Comparison of ENCODE assay signal across 8 cellular contexts in the genomic region with DNA sequence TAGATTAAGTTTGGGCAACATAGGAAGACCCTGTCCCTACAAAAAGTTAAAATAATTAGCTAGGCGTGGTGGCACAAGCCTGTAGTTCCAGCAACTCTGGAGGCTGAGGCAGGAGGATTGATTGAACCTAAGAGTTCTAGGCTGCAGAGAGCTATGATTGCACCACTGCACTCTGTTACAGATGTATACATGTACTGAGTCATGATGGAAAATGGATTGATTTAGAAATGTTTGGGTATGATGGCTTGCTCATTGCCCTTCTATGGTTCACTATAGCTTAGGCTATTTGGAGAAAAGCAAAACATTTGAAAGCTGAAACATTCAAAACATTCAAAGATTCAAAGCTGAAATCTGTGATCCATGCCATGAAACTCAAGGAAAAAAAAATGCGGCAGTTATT. TPM values are rescaled to one million over a fixed set of nuclear protein-coding genes. Genes with fewer than 3 reads are reported as not detected.
DNase-seq lines count a peak whose midpoint lies in the region; ATAC-seq, FAIRE-seq and TF ChIP-seq lines count a peak whose summit lies in the region.
"Not testable (repeated sequence)": the region's sequence is repeated elsewhere in the genome, so short reads cannot be mapped to it uniquely, and the experiment has no call there.

No MANE protein-coding gene starts in this region.

- TF ChIP-seq POLR2A in A549 (IDR thresholded peaks at IDR 0.05; ENCODE audit: low read length); H1 (IDR thresholded peaks at IDR 0.05; ENCODE audit: control extremely low read depth in 1 of 2, low read depth in 2 of 2, low read length in 2 of 2): not testable (repeated sequence)

- FAIRE-seq in A549 (lab: Jason Lieb, UNC) (peak; percentile 13), H1 (lab: Jason Lieb, UNC) (peak; percentile 24)

- not testable (repeated sequence) for H3K36me3 ChIP-seq in GM23248 (ENCODE audit: low read depth); Panc1 (ENCODE audit: control insufficient read depth, insufficient read depth, low read length); H1 (ENCODE audit: control insufficient read depth in 2 of 4, insufficient read depth in 4 of 4, low read length in 3 of 4); fibroblast of lung (ENCODE audit: control insufficient read depth, insufficient read depth, low read length)

- H4K8ac ChIP-seq in H1 (ENCODE audit: extremely low read depth, insufficient read depth, low read length), result not testable (repeated sequence)

- H3K4ac ChIP-seq in H1 (replicated peaks; ENCODE audit: insufficient read length, low read depth, low read length), result not testable (repeated sequence)

- WGBS in A549 (ENCODE audit: missing lambda C conversion rate), result 79% methylated on average over 2 of the region's 2 CpGs
- 79 to 96% methylated on average over 2 of the region's 2 CpGs for WGBS in GM23248 (ENCODE audit: low coverage in 1 of 2, low lambda C conversion rate in 2 of 2, missing lambda C conversion rate in 2 of 2), 2 experiments
- WGBS in H1 (ENCODE audit: extremely low coverage in 1 of 2, insufficient coverage in 1 of 2, insufficient read length in 1 of 2, insufficient replicate concordance in 2 of 2, low coverage in 1 of 2, low lambda C conversion rate in 2 of 2, missing lambda C conversion rate in 1 of 2), 2 experiments, result 89% methylated on average over 2 of the region's 2 CpGs; no CpG with 5 or more reads in 1 of the 2 experiments

- not testable (repeated sequence) for H3K27ac ChIP-seq in A549; GM23248; Panc1 (ENCODE audit: low read length); H1 (ENCODE audit: low read depth, low read length); fibroblast of lung (ENCODE audit: insufficient read depth, low read length)

- not testable (repeated sequence) for H2BK120ac ChIP-seq in H1 (replicated peaks; ENCODE audit: low read depth, low read length)

- not testable (repeated sequence) for H4K20me1 ChIP-seq in GM23248 (ENCODE audit: insufficient read depth); H1 (replicated peaks in 1 of 2; ENCODE audit: control insufficient read depth in 1 of 2, insufficient read depth in 2 of 2, low read length in 2 of 2); fibroblast of lung (ENCODE audit: control insufficient read depth, extremely low read depth, insufficient read depth, low read length)

- H3K23ac ChIP-seq in H1 (ENCODE audit: insufficient read length), result not testable (repeated sequence)

- not testable (repeated sequence) for H4K91ac ChIP-seq in H1 (replicated peaks; ENCODE audit: insufficient read length, low read length)

- H3K4me1 Mint-ChIP-seq in stimulated activated naive B cell treated with anti-CD40 and anti-IgM and Interleukin-4, amounts not matched to agents 10 μg/mL and 1 μg/mL and 100 μg/mL, for 72 hours, result peaks cover 12 to 13% of the 10 kb centered on the region in 2 donors

- CTCF ChIA-PET in A549 (lab: Yijun Ruan, JAX) (interaction anchor here (0.5 to 1.0 kb wide), 2 partner anchors 8 to 575 kb away, joined by 3 read pairs; no protein-coding TSS in a partner anchor), Panc1 (lab: Charles Lee) (interaction anchor here (0.6 kb wide), 1 partner anchor 345 kb away, joined by 8 read pairs; no protein-coding TSS in a partner anchor), H1 (lab: Charles Lee; ENCODE audit: partially characterized antibody) (interaction anchor here (0.9 kb wide), 1 partner anchor 169 kb away, joined by 3 read pairs; no protein-coding TSS in a partner anchor)

- not testable (repeated sequence) for H3K9me3 ChIP-seq in A549; GM23248 (ENCODE audit: low read depth); Panc1 (ENCODE audit: control insufficient read depth, insufficient read depth, low read depth, low read length); H1 (ENCODE audit: insufficient read depth in 2 of 2, low read depth in 1 of 2, low read length in 1 of 2); fibroblast of lung (ENCODE audit: control insufficient read depth, insufficient read depth, low read depth, low read length)

- not testable (repeated sequence) for H2BK15ac ChIP-seq in H1 (ENCODE audit: low read length)

- POLR2A ChIA-PET in A549 (lab: Yijun Ruan, JAX); Panc1 (lab: Charles Lee): not testable (repeated sequence)
- POLR2A ChIA-PET in H1 (lab: Charles Lee; ENCODE audit: partially characterized antibody), result interaction anchor here (0.6 kb wide), 2 partner anchors 499 to 1005 kb away, joined by 3 to 4 read pairs; no protein-coding TSS in a partner anchor

- TF ChIP-seq EP300 in A549 (IDR thresholded peaks at IDR 0.05); H1 (IDR thresholded peaks at IDR 0.05; ENCODE audit: borderline replicate concordance in 1 of 2, low read depth in 2 of 2, low read length in 2 of 2): not testable (repeated sequence)

- not testable (repeated sequence) for H3K14ac ChIP-seq in H1 (ENCODE audit: insufficient read length)

- not testable (repeated sequence) for H3K23me2 ChIP-seq in H1 (ENCODE audit: low read depth, low read length)

- H3K9me3 Mint-ChIP-seq in stimulated activated naive B cell treated with anti-CD40 and anti-IgM and Interleukin-4, amounts not matched to agents 10 μg/mL and 1 μg/mL and 100 μg/mL, for 72 hours, result peaks cover 11 to 16% of the 10 kb centered on the region in 2 donors

- peak overlapping the region; percentile 14 for H3K27ac Mint-ChIP-seq in stimulated activated naive B cell treated with anti-CD40 and anti-IgM and Interleukin-4, amounts not matched to agents 10 μg/mL and 1 μg/mL and 100 μg/mL, for 72 hours

- not testable (repeated sequence) for ATAC-seq in A549; stimulated activated naive B cell treated with anti-CD40 and anti-IgM and Interleukin-4, amounts not matched to agents 10 μg/mL and 1 μg/mL and 100 μg/mL, for 72 hours (replicated peaks)
- 0 out of 2 replicates have a peak, but pooled peaks have one; percentile 35 for ATAC-seq in Panc1

- H3K4me2 ChIP-seq in A549; GM23248 (ENCODE audit: unreplicated experiment); H1 (ENCODE audit: insufficient read depth in 1 of 2, low read depth in 2 of 2, low read length in 2 of 2): not testable (repeated sequence)
- peak overlapping the region; percentile 25 for H3K4me2 ChIP-seq in fibroblast of lung (ENCODE audit: extremely low read depth, insufficient read depth, low read length)

- H2BK12ac ChIP-seq in H1 (ENCODE audit: low read depth, low read length), result not testable (repeated sequence)

- not testable (repeated sequence) for H3K56ac ChIP-seq in H1 (replicated peaks; ENCODE audit: insufficient read length, low read depth, low read length)

- H3K27me3 ChIP-seq in GM23248 (replicated peaks; ENCODE audit: insufficient read depth); Panc1 (ENCODE audit: control insufficient read depth, insufficient read depth, low read length); H1 (replicated peaks in 1 of 4; ENCODE audit: control insufficient read depth in 3 of 4, extremely low read depth in 1 of 4, insufficient read depth in 3 of 4, low read length in 3 of 4); fibroblast of lung (ENCODE audit: control insufficient read depth, insufficient read depth, low read length): not testable (repeated sequence)

- not testable (repeated sequence) for H4K5ac ChIP-seq in H1 (ENCODE audit: insufficient read length, low read depth, low read length)

- H3K79me2 ChIP-seq in GM23248 (ENCODE audit: insufficient read depth); H1 (ENCODE audit: control insufficient read depth in 1 of 2, insufficient read depth in 2 of 2, low read length in 2 of 2); fibroblast of lung (ENCODE audit: control insufficient read depth, insufficient read depth, low read length): not testable (repeated sequence)

- not testable (repeated sequence) for H2BK5ac ChIP-seq in H1 (ENCODE audit: low read depth, low read length)

- not testable (repeated sequence) for H3K4me3 Mint-ChIP-seq in stimulated activated naive B cell treated with anti-CD40 and anti-IgM and Interleukin-4, amounts not matched to agents 10 μg/mL and 1 μg/mL and 100 μg/mL, for 72 hours

- H3K79me1 ChIP-seq in H1 (ENCODE audit: low read depth, low read length), result not testable (repeated sequence)

- H3K4me3 ChIP-seq in A549; GM23248; Panc1 (ENCODE audit: low read depth in 2 of 2, low read length in 2 of 2); H1 (ENCODE audit: extremely low read depth in 1 of 4, insufficient read depth in 2 of 4, low read depth in 3 of 4, low read length in 4 of 4); fibroblast of lung (replicated peaks in 1 of 4; ENCODE audit: control extremely low read depth in 1 of 4, insufficient read depth in 1 of 4, low read depth in 3 of 4, low read length in 4 of 4); fibroblast of villous mesenchyme (ENCODE audit: low read depth, low read length): not testable (repeated sequence)

- not testable (repeated sequence) for H3K18ac ChIP-seq in H1 (ENCODE audit: extremely low read depth, low read length)

- not testable (repeated sequence) for DNase-seq in A549 (ENCODE audit: low read depth in 1 of 2, low spot score in 1 of 2); Panc1 (ENCODE audit: low read depth, low spot score); H1 (ENCODE audit: low read depth in 1 of 2, low spot score in 2 of 2); stimulated activated naive B cell treated with anti-CD40 and anti-IgM and Interleukin-4, amounts not matched to agents 10 μg/mL and 1 μg/mL and 100 μg/mL, for 72 hours
- DNase-seq in GM23248 (peak; percentile 11), fibroblast of lung (ENCODE audit: low read depth in 2 of 2) (peak in 1 of 2 donors; percentile 27), fibroblast of villous mesenchyme (ENCODE audit: low read depth) (peak; percentile 18), iris pigment epithelial cell (ENCODE audit: low read depth) (peak; percentile 45)

- not testable (repeated sequence) for H2BK20ac ChIP-seq in H1 (ENCODE audit: low read length)

- TF ChIP-seq CTCF in A549 (IDR thresholded peaks at IDR 0.05); Panc1 (IDR thresholded peaks at IDR 0.05); H1 (IDR thresholded peaks at IDR 0.05; ENCODE audit: control extremely low read depth in 1 of 3, insufficient read depth in 1 of 3, low read depth in 1 of 3, low read length in 3 of 3); fibroblast of lung (conservative IDR thresholded peaks at IDR 0.05 in 1 of 2, IDR thresholded peaks at IDR 0.05 in 1 of 2; ENCODE audit: low read depth in 1 of 2, low read length in 2 of 2); fibroblast of villous mesenchyme (IDR thresholded peaks at IDR 0.05; ENCODE audit: insufficient read depth, low read depth, low read length): not testable (repeated sequence)

- H3K36me3 Mint-ChIP-seq in stimulated activated naive B cell treated with anti-CD40 and anti-IgM and Interleukin-4, amounts not matched to agents 10 μg/mL and 1 μg/mL and 100 μg/mL, for 72 hours, result peaks cover 5 to 14% of the 10 kb centered on the region in 2 donors

- not testable (repeated sequence) for H3K4me1 ChIP-seq in A549; GM23248 (ENCODE audit: insufficient read depth); Panc1 (ENCODE audit: control insufficient read depth, insufficient read depth, low read length); H1 (replicated peaks in 1 of 4; ENCODE audit: control insufficient read depth in 3 of 4, insufficient read depth in 4 of 4, low read length in 3 of 4); fibroblast of lung (ENCODE audit: control insufficient read depth, extremely low read depth, insufficient read depth, low read length)

- H2AFZ ChIP-seq in GM23248; H1 (ENCODE audit: low read length); fibroblast of lung (ENCODE audit: low read length): not testable (repeated sequence)

- BruUV-seq in Panc1 (replicated peaks; lab: Mats Ljungman, UMichigan), result not testable (repeated sequence)

- not testable (repeated sequence) for TF ChIP-seq RAD21 in A549 (conservative IDR thresholded peaks at IDR 0.05 in 1 of 2, IDR thresholded peaks at IDR 0.05 in 1 of 2); H1 (IDR thresholded peaks at IDR 0.05 in 1 of 2, conservative IDR thresholded peaks at IDR 0.05 in 1 of 2; ENCODE audit: low read depth in 2 of 2, low read length in 2 of 2)

- not testable (repeated sequence) for H2AK5ac ChIP-seq in H1 (ENCODE audit: low read depth, low read length)

- intact Hi-C loops in Panc1 (cut with micrococcal nuclease; ENCODE audit: unreplicated experiment), result not testable (repeated sequence)

- H3K9ac ChIP-seq in GM23248; H1 (replicated peaks in 1 of 4; ENCODE audit: extremely low read depth in 1 of 4, low read depth in 3 of 4, low read length in 3 of 4); fibroblast of lung (ENCODE audit: insufficient read depth, low read length): not testable (repeated sequence)

- in situ Hi-C loops in GM23248 (cut with MboI); Panc1 (cut with HindIII; ENCODE audit: low pct_unique_long_range_greater_than_20kb, low sequenced_read_pairs): not testable (repeated sequence)

- not testable (repeated sequence) for H3K9me2 ChIP-seq in GM23248 (ENCODE audit: insufficient read depth)

- not testable (repeated sequence) for H3K27me3 Mint-ChIP-seq in stimulated activated naive B cell treated with anti-CD40 and anti-IgM and Interleukin-4, amounts not matched to agents 10 μg/mL and 1 μg/mL and 100 μg/mL, for 72 hours

- H3F3A ChIP-seq in GM23248 (ENCODE audit: insufficient read depth), result not testable (repeated sequence)

RNA-seq across cellular contexts. Expression of a gene that starts 16.4 kb away (rescaled TPM):
- 57.1 and 101 TPM in 2 replicates for polyA plus RNA-seq in A549 (2011; rRNA removed)
- polyA plus RNA-seq in A549 (2012; cell fraction: cytosol; rRNA removed), result 41.1 and 44.5 TPM in 2 replicates
- polyA plus RNA-seq in A549 (2012; cell fraction: nucleus; rRNA removed), result 15.7 and 19.4 TPM in 2 replicates
- polyA plus RNA-seq in A549 (2017; fragmentation: RNase III; extraction: RNeasy Plus Mini Kit Qiagen cat#74134 plus additional on column Dnase treatment), result 80.2 to 97.7 TPM (median 82.7 TPM) in 3 replicates
- 9.4 and 11.1 TPM in 2 replicates for polyA minus RNA-seq in A549 (2011; rRNA and poly(A)+ RNA removed)
- total RNA-seq in GM23248 (2014; rRNA removed; shearing (Covaris generic)), result 143 and 151 TPM in 2 replicates
- 241 and 244 TPM in 2 replicates for polyA plus RNA-seq in GM23248 (2016; fragmentation: Nextera tagmentation; extraction: Ambion mirVana)
- total RNA-seq in Panc1 (2021; ENCODE audit: unreplicated experiment), result 82.8 TPM
- polyA plus RNA-seq in Panc1 (2012; ENCODE audit: insufficient read length), result 51.7 TPM
- total RNA-seq in H1 (2021; fragmentation: NEBNext Ultra II Directional; extraction: Animal tissue kit (Norgen Biotek cat#: 25700)), result 27.5 and 27.9 TPM in 2 replicates
- polyA plus RNA-seq in H1 (2011; rRNA removed), result 5.3 and 8.2 TPM in 2 replicates
- polyA plus RNA-seq in H1 (2011; cell fraction: cytosol; rRNA removed), result 16.6 TPM
- 5.1 TPM for polyA plus RNA-seq in H1 (2011; cell fraction: nucleus; rRNA removed)
- polyA plus RNA-seq in H1 (2012, experiment 1 of 2), result 14.5 to 19.9 TPM (median 15.9 TPM) in 4 replicates
- polyA plus RNA-seq in H1 (2012, experiment 2 of 2), result 2.7 TPM
- 22.8 TPM for polyA plus RNA-seq in H1 (2013, experiment 1 of 2)
- polyA plus RNA-seq in H1 (2013, experiment 2 of 2), result 22.4 TPM
- polyA minus RNA-seq in H1 (2011; rRNA and poly(A)+ RNA removed), result 3.0 and 4.3 TPM in 2 replicates
- polyA minus RNA-seq in H1 (2011; cell fraction: cytosol; rRNA and poly(A)+ RNA removed), result 18.9 TPM
- polyA minus RNA-seq in H1 (2011; cell fraction: nucleus; rRNA and poly(A)+ RNA removed), result 8.5 TPM
- total RNA-seq in fibroblast of lung, result 80.9 and 118 TPM in 2 replicates
- 146 and 172 TPM in 2 replicates for polyA plus RNA-seq in fibroblast of lung
- polyA plus RNA-seq in fibroblast of lung (2012), result 123 and 142 TPM in 2 replicates
- 6.3 and 6.8 TPM in 2 replicates for polyA minus RNA-seq in fibroblast of lung (ENCODE audit: low replicate concordance)
- total RNA-seq in fibroblast of villous mesenchyme, result 77.6 and 108 TPM in 2 replicates

RNA-seq across cellular contexts. Expression of a gene that starts 17.6 kb away (rescaled TPM):
- polyA plus RNA-seq in A549 (2011; rRNA removed), result 22.8 and 26.9 TPM in 2 replicates
- polyA plus RNA-seq in A549 (2012; cell fraction: cytosol; rRNA removed), result 9.4 and 9.7 TPM in 2 replicates
- polyA plus RNA-seq in A549 (2012; cell fraction: nucleus; rRNA removed), result 9.1 and 11.2 TPM in 2 replicates
- 15.3 to 15.9 TPM (median 15.6 TPM) in 3 replicates for polyA plus RNA-seq in A549 (2017; fragmentation: RNase III; extraction: RNeasy Plus Mini Kit Qiagen cat#74134 plus additional on column Dnase treatment)
- polyA minus RNA-seq in A549 (2011; rRNA and poly(A)+ RNA removed), result 22.6 and 25.7 TPM in 2 replicates
- total RNA-seq in GM23248 (2014; rRNA removed; shearing (Covaris generic)), result 11.1 and 62.0 TPM in 2 replicates
- 13.8 and 14.7 TPM in 2 replicates for polyA plus RNA-seq in GM23248 (2016; fragmentation: Nextera tagmentation; extraction: Ambion mirVana)
- 24.5 TPM for total RNA-seq in Panc1 (2021; ENCODE audit: unreplicated experiment)
- 18.8 TPM for polyA plus RNA-seq in Panc1 (2012; ENCODE audit: insufficient read length)
- 16.1 and 16.2 TPM in 2 replicates for total RNA-seq in H1 (2021; fragmentation: NEBNext Ultra II Directional; extraction: Animal tissue kit (Norgen Biotek cat#: 25700))
- 6.2 and 8.8 TPM in 2 replicates for polyA plus RNA-seq in H1 (2011; rRNA removed)
- 11.5 TPM for polyA plus RNA-seq in H1 (2011; cell fraction: cytosol; rRNA removed)
- 9.0 TPM for polyA plus RNA-seq in H1 (2011; cell fraction: nucleus; rRNA removed)
- polyA plus RNA-seq in H1 (2012, experiment 1 of 2), result 12.4 to 15.6 TPM (median 13.4 TPM) in 4 replicates
- polyA plus RNA-seq in H1 (2012, experiment 2 of 2), result 1.4 TPM
- 20.3 TPM for polyA plus RNA-seq in H1 (2013, experiment 1 of 2)
- polyA plus RNA-seq in H1 (2013, experiment 2 of 2), result 24.3 TPM
- 33.2 and 35.2 TPM in 2 replicates for polyA minus RNA-seq in H1 (2011; rRNA and poly(A)+ RNA removed)
- polyA minus RNA-seq in H1 (2011; cell fraction: cytosol; rRNA and poly(A)+ RNA removed), result 7.9 TPM
- polyA minus RNA-seq in H1 (2011; cell fraction: nucleus; rRNA and poly(A)+ RNA removed), result 17.7 TPM
- 22.6 and 25.1 TPM in 2 replicates for total RNA-seq in fibroblast of lung
- polyA plus RNA-seq in fibroblast of lung, result 16.7 and 17.6 TPM in 2 replicates
- 11.1 and 12.3 TPM in 2 replicates for polyA plus RNA-seq in fibroblast of lung (2012)
- 12.7 and 17.8 TPM in 2 replicates for polyA minus RNA-seq in fibroblast of lung (ENCODE audit: low replicate concordance)
- total RNA-seq in fibroblast of villous mesenchyme, result 13.5 and 19.0 TPM in 2 replicates

RNA-seq across cellular contexts. Expression of a gene that starts 58.0 kb away (rescaled TPM):
- 128 and 139 TPM in 2 replicates for polyA plus RNA-seq in A549 (2011; rRNA removed)
- polyA plus RNA-seq in A549 (2012; cell fraction: cytosol; rRNA removed), result 169 and 196 TPM in 2 replicates
- polyA plus RNA-seq in A549 (2012; cell fraction: nucleus; rRNA removed), result 106 and 138 TPM in 2 replicates
- polyA plus RNA-seq in A549 (2017; fragmentation: RNase III; extraction: RNeasy Plus Mini Kit Qiagen cat#74134 plus additional on column Dnase treatment), result 53.7 to 57.4 TPM (median 55.3 TPM) in 3 replicates
- 304 and 345 TPM in 2 replicates for polyA minus RNA-seq in A549 (2011; rRNA and poly(A)+ RNA removed)
- 101 and 113 TPM in 2 replicates for total RNA-seq in GM23248 (2014; rRNA removed; shearing (Covaris generic))
- polyA plus RNA-seq in GM23248 (2016; fragmentation: Nextera tagmentation; extraction: Ambion mirVana), result 98.0 and 105 TPM in 2 replicates
- 176 TPM for total RNA-seq in Panc1 (2021; ENCODE audit: unreplicated experiment)
- 123 TPM for polyA plus RNA-seq in Panc1 (2012; ENCODE audit: insufficient read length)
- total RNA-seq in H1 (2021; fragmentation: NEBNext Ultra II Directional; extraction: Animal tissue kit (Norgen Biotek cat#: 25700)), result 60.9 and 63.6 TPM in 2 replicates
- 126 and 150 TPM in 2 replicates for polyA plus RNA-seq in H1 (2011; rRNA removed)
- 93.0 TPM for polyA plus RNA-seq in H1 (2011; cell fraction: cytosol; rRNA removed)
- polyA plus RNA-seq in H1 (2011; cell fraction: nucleus; rRNA removed), result 143 TPM
- 43.0 to 53.7 TPM (median 47.5 TPM) in 4 replicates for polyA plus RNA-seq in H1 (2012, experiment 1 of 2)
- 19.2 TPM for polyA plus RNA-seq in H1 (2012, experiment 2 of 2)
- polyA plus RNA-seq in H1 (2013, experiment 1 of 2), result 55.1 TPM
- 71.2 TPM for polyA plus RNA-seq in H1 (2013, experiment 2 of 2)
- polyA minus RNA-seq in H1 (2011; rRNA and poly(A)+ RNA removed), result 170 and 199 TPM in 2 replicates
- 64.9 TPM for polyA minus RNA-seq in H1 (2011; cell fraction: cytosol; rRNA and poly(A)+ RNA removed)
- 50.8 TPM for polyA minus RNA-seq in H1 (2011; cell fraction: nucleus; rRNA and poly(A)+ RNA removed)
- 59.6 and 65.7 TPM in 2 replicates for total RNA-seq in fibroblast of lung
- polyA plus RNA-seq in fibroblast of lung, result 162 and 220 TPM in 2 replicates
- 63.8 and 66.0 TPM in 2 replicates for polyA plus RNA-seq in fibroblast of lung (2012)
- 383 and 532 TPM in 2 replicates for polyA minus RNA-seq in fibroblast of lung (ENCODE audit: low replicate concordance)
- total RNA-seq in fibroblast of villous mesenchyme, result 78.9 and 123 TPM in 2 replicates
